Comparison of ENCODE assay signal across 1 cellular context in genomic region chr16:88700636-88701482, GRCh38.
TF ChIP-seq lines count a peak whose summit lies in the region.

No MANE protein-coding gene starts in this region.

TF ChIP-seq in K562, 482 proteins besides CTCF, POLR2A, EP300 and RAD21 (continues in another document):
- TF ChIP-seq TCF7L2 (IDR thresholded peaks at IDR 0.05; ENCODE audit: low read depth, low read length): no peak
- TF ChIP-seq ATF2 (CRISPR knock-in tag; IDR thresholded peaks at IDR 0.05): no peak
- peak; percentile 77; the same call in 1 of the 2 replicates for TF ChIP-seq CEBPG (CRISPR knock-in tag; IDR thresholded peaks at IDR 0.05)
- TF ChIP-seq CEBPG (tag; conservative IDR thresholded peaks at IDR 0.05 in 1 of 2, IDR thresholded peaks at IDR 0.05 in 1 of 2): peak in 1 of 2 experiments; percentile 68; a peak in 1 of 4 replicates
- TF ChIP-seq NRF1 (conservative IDR thresholded peaks at IDR 0.05 in 1 of 2, IDR thresholded peaks at IDR 0.05 in 1 of 2): peak in 1 of 2 experiments; percentile 49; a peak in 2 of 4 replicates
- TF ChIP-seq HCFC1 (IDR thresholded peaks at IDR 0.05; ENCODE audit: low read depth, low read length): no peak
- TF ChIP-seq IRF2 (CRISPR knock-in tag; IDR thresholded peaks at IDR 0.05): no peak
- no peak for TF ChIP-seq MAFK (IDR thresholded peaks at IDR 0.05; ENCODE audit: low read length)
- no peak for TF ChIP-seq HBP1 (CRISPR knock-in tag; IDR thresholded peaks at IDR 0.05)
- no peak for TF ChIP-seq PTTG1 (tag; IDR thresholded peaks at IDR 0.05; ENCODE audit: low read depth)
- TF ChIP-seq KLF16 (IDR thresholded peaks at IDR 0.05): no peak
- TF ChIP-seq MXD1 (CRISPR knock-in tag; IDR thresholded peaks at IDR 0.05; ENCODE audit: borderline replicate concordance, poor library complexity, severe bottlenecking): no peak
- no peak for TF ChIP-seq ZNF583 (CRISPR knock-in tag; IDR thresholded peaks at IDR 0.05)
- no peak for TF ChIP-seq U2AF2 (optimal IDR thresholded peaks at IDR 0.05; ENCODE audit: low read depth, low read length)
- no peak for TF ChIP-seq SMARCC2 (IDR thresholded peaks at IDR 0.05; ENCODE audit: low read depth)
- no peak for TF ChIP-seq PTRF (tag; IDR thresholded peaks at IDR 0.05)
- no peak for TF ChIP-seq ZC3H8 (IDR thresholded peaks at IDR 0.05)
- TF ChIP-seq ZNF184 (CRISPR knock-in tag; IDR thresholded peaks at IDR 0.05): no peak
- peak; percentile 49; the same call in 1 of the 2 replicates for TF ChIP-seq DPF2 (IDR thresholded peaks at IDR 0.05)
- TF ChIP-seq SUPT5H (IDR thresholded peaks at IDR 0.05): peak; percentile 25; the same call in 1 of the 2 replicates
- no peak for TF ChIP-seq ZNF436 (CRISPR knock-in tag; IDR thresholded peaks at IDR 0.05)
- no peak for TF ChIP-seq HMG20B (CRISPR knock-in tag; IDR thresholded peaks at IDR 0.05)
- TF ChIP-seq TFAP4 (CRISPR knock-in tag; IDR thresholded peaks at IDR 0.05; ENCODE audit: borderline replicate concordance): peak; percentile 62; the same call in 1 of the 2 replicates
- TF ChIP-seq TCF15 (CRISPR knock-in tag; IDR thresholded peaks at IDR 0.05): no peak
- TF ChIP-seq ZNF41 (CRISPR knock-in tag; conservative IDR thresholded peaks at IDR 0.05): no peak
- no peak for TF ChIP-seq BDP1 (IDR thresholded peaks at IDR 0.05; ENCODE audit: insufficient read depth, insufficient read length)
- TF ChIP-seq SETDB1 (IDR thresholded peaks at IDR 0.05; ENCODE audit: low read length): no peak
- no peak for TF ChIP-seq TSHZ1 (CRISPR knock-in tag; IDR thresholded peaks at IDR 0.05)
- TF ChIP-seq POLR2AphosphoS5 (IDR thresholded peaks at IDR 0.05; ENCODE audit: control insufficient read depth, insufficient read depth, low read depth, low read length): no peak
- no peak for TF ChIP-seq BRD4 (IDR thresholded peaks at IDR 0.05)
- TF ChIP-seq ELF1 (tag; IDR thresholded peaks at IDR 0.05): 0 out of 2 replicates have a peak, but pooled peaks have one; percentile 18
- TF ChIP-seq E2F5 (CRISPR knock-in tag; IDR thresholded peaks at IDR 0.05): no peak
- 0 out of 2 replicates have a peak, but pooled peaks have one; percentile 22 for TF ChIP-seq ZBTB1 (CRISPR knock-in tag; IDR thresholded peaks at IDR 0.05; ENCODE audit: borderline replicate concordance, low read depth)
- no peak for TF ChIP-seq ZNF407 (IDR thresholded peaks at IDR 0.05; ENCODE audit: low read depth)
- no peak for TF ChIP-seq IRF9 (tag; IDR thresholded peaks at IDR 0.05)
- no peak for TF ChIP-seq MITF (IDR thresholded peaks at IDR 0.05)
- no peak for TF ChIP-seq ZNF239 (CRISPR knock-in tag; IDR thresholded peaks at IDR 0.05)
- peak in 1 of 2 experiments; percentile 78; a peak in 3 of 4 replicates for TF ChIP-seq MNT (conservative IDR thresholded peaks at IDR 0.05)
- TF ChIP-seq RBM17 (IDR thresholded peaks at IDR 0.05; ENCODE audit: borderline replicate concordance, low read depth, low read length): no peak
- TF ChIP-seq MTA2 (IDR thresholded peaks at IDR 0.05; ENCODE audit: low read depth): no peak
- TF ChIP-seq CBX8 (IDR thresholded peaks at IDR 0.05; ENCODE audit: borderline replicate concordance, extremely low read depth, low read depth, low read length, poor library complexity, severe bottlenecking): no peak
